In the genomic region with DNA sequence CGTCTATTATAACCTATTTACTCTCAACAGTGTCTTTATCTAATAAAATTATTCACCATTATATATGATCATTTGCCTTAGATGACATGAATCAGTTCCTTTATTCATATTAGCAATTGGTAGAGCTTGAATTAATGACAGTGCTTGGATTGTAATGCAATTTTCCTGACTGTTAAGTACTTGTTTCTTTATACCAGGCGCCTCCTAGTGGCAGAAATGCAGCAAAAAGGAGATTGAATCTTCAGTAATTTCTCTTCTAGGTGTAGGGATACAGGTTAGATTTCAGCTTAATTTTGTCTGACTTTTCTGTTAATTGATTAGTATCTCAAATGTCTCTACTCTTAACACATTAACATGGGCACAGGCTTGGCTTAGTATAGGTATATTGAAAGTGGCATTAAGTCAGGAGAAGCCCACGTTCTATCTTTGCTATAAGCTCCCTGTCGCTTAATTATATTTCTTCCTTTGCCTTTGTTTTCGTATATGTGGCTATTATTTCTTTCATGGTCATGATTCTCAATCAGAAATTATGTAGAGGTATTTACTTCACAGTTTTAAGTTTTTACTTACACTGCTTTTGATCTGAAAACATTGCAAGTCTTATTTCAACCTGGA, we compare ENCODE assay signal across 8 cellular contexts. TPM values are rescaled to one million over a fixed set of nuclear protein-coding genes. Genes with fewer than 3 reads are reported as not detected.
DNase-seq lines count a peak whose midpoint lies in the region; ATAC-seq, FAIRE-seq and TF ChIP-seq lines count a peak whose summit lies in the region.

No MANE protein-coding gene starts in this region.

- peak; percentile 97 for TF ChIP-seq CTCF in CD4-positive, alpha-beta T cell (IDR thresholded peaks at IDR 0.05)
- peak; percentile 59 to 64 for TF ChIP-seq CTCF in endothelial cell of umbilical vein (IDR thresholded peaks at IDR 0.05; ENCODE audit: extremely low read depth in 1 of 2, insufficient read depth in 1 of 2, low read depth in 1 of 2, low read length in 2 of 2)

- FAIRE-seq in endothelial cell of umbilical vein (lab: Jason Lieb, UNC), result peak; percentile 74

- no peaks in the 10 kb centered on the region for H3K36me3 Mint-ChIP-seq in CD4-positive, alpha-beta T cell (ENCODE audit: low read depth)

- no peaks in the 10 kb centered on the region for H4K20me1 ChIP-seq in endothelial cell of umbilical vein (replicated peaks; ENCODE audit: control insufficient read depth, extremely low read depth, insufficient read depth, low read length)

- no TSS peak for BruUV-seq in endothelial cell of umbilical vein (replicated peaks; lab: Mats Ljungman, UMichigan)

- no peak overlapping the region for H3K9ac ChIP-seq in endothelial cell of umbilical vein (replicated peaks; ENCODE audit: extremely low read depth, insufficient read depth, low read length)

- H3K27ac ChIP-seq in CD4-positive, alpha-beta T cell (ENCODE audit: low read depth, low read length), result no peak overlapping the region
- H3K27ac ChIP-seq in endothelial cell of umbilical vein (ENCODE audit: insufficient read depth, low read depth, low read length), result no peak overlapping the region

- DNase-seq in CD4-positive, alpha-beta T cell, result peak; percentile 12 to 55 (median 42)
- peak; percentile 61 to 90 for DNase-seq in NCI-H526 (lab: John Stamatoyannopoulos, UW)
- peak; percentile 19 to 65 for DNase-seq in activated CD4-positive, alpha-beta T cell treated with anti-CD3 and anti-CD28 coated beads, Interleukin-2, amount 50 U/mL, for 24 hours (ENCODE audit: low read depth in 1 of 2, low spot score in 1 of 2)
- peak; percentile 73 for DNase-seq in endothelial cell of umbilical vein (ENCODE audit: low read depth, low spot score)
- DNase-seq in middle frontal gyrus (ENCODE audit: extremely low spot score, low spot score), result peak; percentile 75
- peak; percentile 95 for DNase-seq in superior temporal gyrus (ENCODE audit: extremely low spot score)

- H3K4me3 Mint-ChIP-seq in CD4-positive, alpha-beta T cell, result no peak overlapping the region

- TF ChIP-seq POLR2A in endothelial cell of umbilical vein (IDR thresholded peaks at IDR 0.05; ENCODE audit: low read depth, low read length), result no peak

- no peaks in the 10 kb centered on the region for H3K4me1 Mint-ChIP-seq in CD4-positive, alpha-beta T cell (ENCODE audit: low read depth)

- no peaks in the 10 kb centered on the region for H3K36me3 ChIP-seq in endothelial cell of umbilical vein (ENCODE audit: control insufficient read depth in 2 of 2, extremely low read depth in 1 of 2, insufficient read depth in 2 of 2, low read length in 2 of 2)

- no peak overlapping the region for H2AFZ ChIP-seq in endothelial cell of umbilical vein (ENCODE audit: low read depth, low read length)

- H3K27ac Mint-ChIP-seq in CD4-positive, alpha-beta T cell, result no peak overlapping the region

- H3K27me3 ChIP-seq in CD4-positive, alpha-beta T cell (ENCODE audit: control insufficient read depth, insufficient read depth, low read length), result peaks cover 4% of the 10 kb centered on the region
- H3K27me3 ChIP-seq in endothelial cell of umbilical vein (ENCODE audit: control insufficient read depth in 2 of 2, insufficient read depth in 2 of 2, low read length in 2 of 2), result peaks cover 9 to 15% of the 10 kb centered on the region in 2 experiments

- dilution Hi-C loops in endothelial cell of umbilical vein (cut with MboI; ENCODE audit: extremely low pct_ligation_motif_present, low sequenced_read_pairs), result no loop called here

- no peaks in the 10 kb centered on the region for H3K9me3 Mint-ChIP-seq in CD4-positive, alpha-beta T cell

- POLR2A ChIA-PET in CD4-positive, alpha-beta T cell (lab: Charles Lee), result no interaction called here
- POLR2A ChIA-PET in endothelial cell of umbilical vein (lab: Charles Lee), result no interaction called here

- H3K9me1 ChIP-seq in endothelial cell of umbilical vein (replicated peaks; ENCODE audit: control insufficient read depth, extremely low read depth, insufficient read depth, low read length), result no peaks in the 10 kb centered on the region

- CTCF ChIA-PET in CD4-positive, alpha-beta T cell (lab: Charles Lee), result interaction anchor here (0.6 to 2.4 kb wide), 9 partner anchors 10 to 561 kb away, joined by 3 to 6 read pairs (median 3); no protein-coding TSS in a partner anchor
- CTCF ChIA-PET in endothelial cell of umbilical vein (lab: Charles Lee), result interaction anchor here (0.6 to 4.9 kb wide), 116 partner anchors 9 to 1202 kb away, joined by 3 to 149 read pairs (median 5); partner anchors contain the start of genes COG6, LHFPL6, NHLRC3 and PROSER1

- no peak overlapping the region for H3K4me3 ChIP-seq in endothelial cell of umbilical vein (replicated peaks in 1 of 3; ENCODE audit: insufficient read depth in 1 of 3, low read depth in 1 of 3, low read length in 3 of 3)

- no peak for ATAC-seq in CD4-positive, alpha-beta T cell (ENCODE audit: poor library complexity)
- ATAC-seq in HG02759 (IDR thresholded peaks at IDR 0.05; ENCODE audit: unreplicated experiment), result peak; percentile 56
- no peak for ATAC-seq in GM21360 (IDR thresholded peaks at IDR 0.05; ENCODE audit: unreplicated experiment)

- peaks cover 33% of the 10 kb centered on the region for H3K27me3 Mint-ChIP-seq in CD4-positive, alpha-beta T cell

- H3K79me2 ChIP-seq in endothelial cell of umbilical vein (ENCODE audit: control insufficient read depth, insufficient read depth, low read length), result no peaks in the 10 kb centered on the region

- no peaks in the 10 kb centered on the region for H3K4me1 ChIP-seq in endothelial cell of umbilical vein (ENCODE audit: control insufficient read depth, extremely low read depth, insufficient read depth, low read length)

- no peaks in the 10 kb centered on the region for H3K9me3 ChIP-seq in CD4-positive, alpha-beta T cell (ENCODE audit: control insufficient read depth, low read length)
- H3K9me3 ChIP-seq in endothelial cell of umbilical vein (replicated peaks; ENCODE audit: control insufficient read depth, insufficient read depth, low read length), result no peaks in the 10 kb centered on the region

- intact Hi-C loops in CD4-positive, alpha-beta T cell (cut with DNase I, micrococcal nuclease), result loop anchor here in 1 of 2 experiments (5.0 kb wide), 1 partner anchor 640 kb away; no protein-coding TSS in a partner anchor
- intact Hi-C loops in endothelial cell of umbilical vein (cut with micrococcal nuclease), result loop anchor here (1.0 kb wide), 4 partner anchors 197 to 561 kb away; no protein-coding TSS in a partner anchor

- no peak overlapping the region for H3K4me2 ChIP-seq in endothelial cell of umbilical vein (ENCODE audit: insufficient read depth, low read length)

TF ChIP-seq in endothelial cell of umbilical vein, 7 proteins besides CTCF, POLR2A, EP300 and RAD21:
- TF ChIP-seq GATA2 (IDR thresholded peaks at IDR 0.05; ENCODE audit: insufficient read depth, insufficient read length, low read depth, low read length) (no peak), POLR2AphosphoS5 (IDR thresholded peaks at IDR 0.05; ENCODE audit: insufficient read depth, low read depth, low read length) (no peak), MYC (IDR thresholded peaks at IDR 0.05; ENCODE audit: low read depth, low read length) (no peak), JUN (IDR thresholded peaks at IDR 0.05; ENCODE audit: borderline replicate concordance, insufficient read depth, insufficient read length, low read depth) (no peak), FOS (IDR thresholded peaks at IDR 0.05; ENCODE audit: borderline replicate concordance, insufficient read depth, low read length) (no peak), EZH2 (IDR thresholded peaks at IDR 0.05; ENCODE audit: borderline replicate concordance, low read depth, low read length, severe bottlenecking) (no peak)
- TF ChIP-seq, protein P1, sequence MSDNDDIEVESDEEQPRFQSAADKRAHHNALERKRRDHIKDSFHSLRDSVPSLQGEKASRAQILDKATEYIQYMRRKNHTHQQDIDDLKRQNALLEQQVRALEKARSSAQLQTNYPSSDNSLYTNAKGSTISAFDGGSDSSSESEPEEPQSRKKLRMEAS (IDR thresholded peaks at IDR 0.05; ENCODE audit: insufficient read depth, insufficient read length), result no peak

RNA-seq across cellular contexts. Expression of gene LHFPL6, which starts 9.1 kb away (rescaled TPM):
- total RNA-seq in CD4-positive, alpha-beta T cell, result not detected
- 16.6 and 17.5 TPM in 2 replicates for total RNA-seq in endothelial cell of umbilical vein
- 13.1 and 19.4 TPM in 2 replicates for polyA plus RNA-seq in endothelial cell of umbilical vein
- 23.1 and 23.9 TPM in 2 replicates for polyA plus RNA-seq in endothelial cell of umbilical vein (2011; cell fraction: cytosol; rRNA removed)
- 8.0 and 10.7 TPM in 2 replicates for polyA plus RNA-seq in endothelial cell of umbilical vein (2011; cell fraction: nucleus; rRNA removed)
- polyA plus RNA-seq in endothelial cell of umbilical vein (2012), result 23.5 and 26.3 TPM in 2 replicates
- 29.6 and 35.1 TPM in 2 replicates for polyA minus RNA-seq in endothelial cell of umbilical vein
- not detected for polyA minus RNA-seq in endothelial cell of umbilical vein (2011; cell fraction: cytosol; rRNA and poly(A)+ RNA removed)
- 30.8 and 31.8 TPM in 2 replicates for polyA minus RNA-seq in endothelial cell of umbilical vein (2011; cell fraction: nucleus; rRNA and poly(A)+ RNA removed)

RNA-seq across cellular contexts. Expression of gene COG6, which starts 43.3 kb away (rescaled TPM):
- total RNA-seq in CD4-positive, alpha-beta T cell, result 10 to 100 TPM; 13.8 to 16.0 TPM
- 33.1 and 41.1 TPM in 2 replicates for total RNA-seq in endothelial cell of umbilical vein
- polyA plus RNA-seq in endothelial cell of umbilical vein, result 11.0 and 12.1 TPM in 2 replicates
- 11.4 and 15.3 TPM in 2 replicates for polyA plus RNA-seq in endothelial cell of umbilical vein (2011; cell fraction: cytosol; rRNA removed)
- 21.1 and 22.9 TPM in 2 replicates for polyA plus RNA-seq in endothelial cell of umbilical vein (2011; cell fraction: nucleus; rRNA removed)
- polyA plus RNA-seq in endothelial cell of umbilical vein (2012), result 17.2 and 19.5 TPM in 2 replicates
- polyA minus RNA-seq in endothelial cell of umbilical vein, result 20.5 and 21.9 TPM in 2 replicates
- 4.8 TPM for polyA minus RNA-seq in endothelial cell of umbilical vein (2011; cell fraction: cytosol; rRNA and poly(A)+ RNA removed)
- 39.6 and 46.6 TPM in 2 replicates for polyA minus RNA-seq in endothelial cell of umbilical vein (2011; cell fraction: nucleus; rRNA and poly(A)+ RNA removed)

Comparison
In these comparisons a context has a peak if more than half of its experiments do, and no peak if none do; other contexts are left out.
1. DNase-seq: peak in every context shown above with its lines; median percentile 95 in superior temporal gyrus; 76 in NCI-H526; 75 in middle frontal gyrus; 73 in endothelial cell of umbilical vein; 42 in CD4-positive, alpha-beta T cell; 42 in activated CD4-positive, alpha-beta T cell treated with anti-CD3 and anti-CD28 coated beads, Interleukin-2, amount 50 U/mL, for 24 hours.
2. RNA of gene LHFPL6, which starts 9.1 kb away (total RNA-seq): 16.6 to 17.5 TPM in endothelial cell of umbilical vein; not detected in CD4-positive, alpha-beta T cell; every median in the first group is over 10 times any median in the second.